Comparison of ENCODE assay signal across 22 cellular contexts in genomic region chr17:8695916-8696415, GRCh38. TPM values are rescaled to one million over a fixed set of nuclear protein-coding genes. Genes with fewer than 3 reads are reported as not detected.
DNase-seq lines count a peak whose midpoint lies in the region; ATAC-seq and TF ChIP-seq lines count a peak whose summit lies in the region.
"Had no signal": no experiment of that assay in that cellular context is flagged by ENCODE, and none has a peak within 500 bp of the region (broad histone marks: within the 10 kb centered on the region; RNA-seq: fewer than 3 reads in every experiment).

No MANE protein-coding gene starts in this region.

- H4K8ac ChIP-seq in H9 (replicated peaks; ENCODE audit: insufficient read length, low read depth, low read length), result peak overlapping the region; percentile 95

- H3K4me3 ChIP-seq in hepatocyte (no peak overlapping the region), thoracic aorta (no peak overlapping the region), endodermal cell (ENCODE audit: low read length) (no peak overlapping the region)
- H3K4me3 ChIP-seq: GM23248 had no signal

- H2AFZ ChIP-seq in H9 (ENCODE audit: low read length) (no peak overlapping the region), hepatocyte (no peak overlapping the region)
- H2AFZ ChIP-seq: GM23248 had no signal

- H3K9me3 ChIP-seq in H9 (ENCODE audit: control insufficient read depth, low read depth, low read length) (no peaks in the 10 kb centered on the region), hepatocyte (ENCODE audit: low read depth) (no peaks in the 10 kb centered on the region), thoracic aorta (no peaks in the 10 kb centered on the region), endodermal cell (ENCODE audit: control insufficient read depth, low read length) (no peaks in the 10 kb centered on the region)

- H3K4me1 Mint-ChIP-seq in H9, result peaks cover 24 to 33% of the 10 kb centered on the region in 2 experiments
- peaks cover 73% of the 10 kb centered on the region for H3K4me1 Mint-ChIP-seq in nephron
- peaks cover 23% of the 10 kb centered on the region for H3K4me1 Mint-ChIP-seq in endodermal cell

- no peak overlapping the region for H3K4me3 Mint-ChIP-seq in H9
- peak overlapping the region in 1 of 3 experiments; percentile 37 for H3K4me3 Mint-ChIP-seq in nephron
- no peak overlapping the region for H3K4me3 Mint-ChIP-seq in endodermal cell
- H3K4me3 Mint-ChIP-seq: CD4-positive, alpha-beta memory T cell had no signal

- no peak overlapping the region for H2AK5ac ChIP-seq in H9 (ENCODE audit: insufficient read length, low read length)

- H4K20me1 ChIP-seq in H9 (ENCODE audit: control insufficient read depth, insufficient read depth, insufficient read length) (no peaks in the 10 kb centered on the region), hepatocyte (ENCODE audit: insufficient read depth, poor library complexity, severe bottlenecking) (no peaks in the 10 kb centered on the region)

- peak overlapping the region; percentile 12 for H4K91ac ChIP-seq in H9 (ENCODE audit: insufficient read length, low read depth, low read length)

- H3K27ac Mint-ChIP-seq in H9, result no peak overlapping the region; a peak in 2 of 7 replicates
- peak overlapping the region; percentile 94 to 99 (median 96) for H3K27ac Mint-ChIP-seq in nephron
- H3K27ac Mint-ChIP-seq in endodermal cell, result no peak overlapping the region
- H3K27ac Mint-ChIP-seq: CD4-positive, alpha-beta memory T cell had no signal

- H2BK120ac ChIP-seq in H9 (ENCODE audit: low read depth, low read length, poor library complexity, severe bottlenecking), result no peak overlapping the region

- H2BK5ac ChIP-seq in H9 (ENCODE audit: insufficient read length, low read length), result no peak overlapping the region

- H3K9ac ChIP-seq in H9 (ENCODE audit: extremely low read depth, insufficient read length, low read length) (no peak overlapping the region), endodermal cell (ENCODE audit: extremely low read depth, low read length, poor library complexity, severe bottlenecking) (no peak overlapping the region)
- H3K9ac ChIP-seq: GM23248 had no signal

- H3K79me2 ChIP-seq in H9 (ENCODE audit: insufficient read depth, low read length) (no peaks in the 10 kb centered on the region), hepatocyte (no peaks in the 10 kb centered on the region)

- H2BK15ac ChIP-seq in H9 (ENCODE audit: low read depth, low read length), result no peak overlapping the region

- H3K18ac ChIP-seq in H9 (ENCODE audit: insufficient read length, low read depth, low read length), result no peak overlapping the region

- H3K27me3 Mint-ChIP-seq in H9 (ENCODE audit: low read depth) (peaks cover 10% of the 10 kb centered on the region), nephron (ENCODE audit: low read depth) (peaks cover 5% of the 10 kb centered on the region), endodermal cell (ENCODE audit: insufficient read depth) (peaks cover 38% of the 10 kb centered on the region)

- H3K14ac ChIP-seq in H9 (ENCODE audit: insufficient read depth, low read length), result no peak overlapping the region

- H3K56ac ChIP-seq in H9 (ENCODE audit: insufficient read length, low read depth, low read length), result no peak overlapping the region

- H3K4me1 ChIP-seq in H9 (ENCODE audit: insufficient read depth, low read length) (peaks cover 15% of the 10 kb centered on the region; the same call in 1 of the 2 replicates), hepatocyte (ENCODE audit: insufficient read depth) (peaks cover 24% of the 10 kb centered on the region), thoracic aorta (ENCODE audit: control insufficient read depth in 1 of 2, low read depth in 2 of 2) (peaks cover 35 to 76% of the 10 kb centered on the region in 2 donors), endodermal cell (ENCODE audit: control insufficient read depth, insufficient read depth, low read length) (peaks cover 7% of the 10 kb centered on the region)

- ATAC-seq in thoracic aorta (ENCODE audit: insufficient number of reproducible peaks, low FRiP score, low read depth) (no peak), HG03045 (IDR thresholded peaks at IDR 0.05; ENCODE audit: unreplicated experiment) (no peak)

- TF ChIP-seq CTCF in H9 (conservative IDR thresholded peaks at IDR 0.05) (no peak), hepatocyte (IDR thresholded peaks at IDR 0.05; ENCODE audit: poor library complexity) (no peak), nephron (IDR thresholded peaks at IDR 0.05; ENCODE audit: unreplicated experiment in 3 of 3) (no peak), thoracic aorta (IDR thresholded peaks at IDR 0.05) (no peak), endodermal cell (conservative IDR thresholded peaks at IDR 0.05) (no peak)

- H3K27ac ChIP-seq in H9 (ENCODE audit: insufficient read length, low read depth, low read length), result no peak overlapping the region
- peak overlapping the region; percentile 88 for H3K27ac ChIP-seq in hepatocyte
- peak overlapping the region; percentile 98 to 99 for H3K27ac ChIP-seq in thoracic aorta
- no peak overlapping the region for H3K27ac ChIP-seq in endodermal cell (ENCODE audit: low read depth, low read length)
- H3K27ac ChIP-seq: GM23248 had no signal

- H4K5ac ChIP-seq in H9 (ENCODE audit: insufficient read length, low read depth, low read length), result no peak overlapping the region

- no peaks in the 10 kb centered on the region for H3K27me3 ChIP-seq in H9 (ENCODE audit: insufficient read depth, low read length)
- no peaks in the 10 kb centered on the region for H3K27me3 ChIP-seq in hepatocyte
- H3K27me3 ChIP-seq in thoracic aorta (replicated peaks; ENCODE audit: insufficient read depth), result no peaks in the 10 kb centered on the region
- peaks cover 10% of the 10 kb centered on the region for H3K27me3 ChIP-seq in endodermal cell (ENCODE audit: control insufficient read depth, insufficient read depth, low read length, poor library complexity, severe bottlenecking)

- H3K4me2 ChIP-seq in H9 (ENCODE audit: insufficient read depth, insufficient read length, low read length), result no peak overlapping the region
- no peak overlapping the region for H3K4me2 ChIP-seq in hepatocyte

- H3K36me3 Mint-ChIP-seq in H9 (ENCODE audit: insufficient read depth in 1 of 3, low read depth in 3 of 3) (no peaks in the 10 kb centered on the region), nephron (ENCODE audit: low read depth) (no peaks in the 10 kb centered on the region), endodermal cell (ENCODE audit: low read depth) (no peaks in the 10 kb centered on the region)
- H3K36me3 Mint-ChIP-seq: CD4-positive, alpha-beta memory T cell had no signal

- no peak overlapping the region for H3K23ac ChIP-seq in H9 (ENCODE audit: insufficient read length, low read depth, low read length)

- H3K4ac ChIP-seq in H9 (ENCODE audit: low read depth, low read length), result no peak overlapping the region

- H3K9me3 Mint-ChIP-seq in H9, result no peaks in the 10 kb centered on the region; a peak in 2 of 5 replicates
- H3K9me3 Mint-ChIP-seq in nephron, result no peaks in the 10 kb centered on the region
- H3K9me3 Mint-ChIP-seq in endodermal cell, result no peaks in the 10 kb centered on the region

- H2BK20ac ChIP-seq in H9 (ENCODE audit: low read depth, low read length, poor library complexity, severe bottlenecking), result no peak overlapping the region

- no peak overlapping the region for H2BK12ac ChIP-seq in H9 (ENCODE audit: insufficient read length, low read depth, low read length)

- no peaks in the 10 kb centered on the region for H3K9me2 ChIP-seq in hepatocyte (replicated peaks; ENCODE audit: insufficient read depth)

- no peak overlapping the region for H3T11ph ChIP-seq in H9 (ENCODE audit: low read length)

- H3K23me2 ChIP-seq in H9 (ENCODE audit: insufficient read length, low read depth, low read length, poor library complexity, severe bottlenecking), result peaks cover 3% of the 10 kb centered on the region

- WGBS in H9 (ENCODE audit: extremely low coverage, insufficient read length, low lambda C conversion rate), result no CpG with 5 or more reads among the region's 4 CpGs
- WGBS in hepatocyte (ENCODE audit: low lambda C conversion rate, missing lambda C conversion rate), result 92% methylated on average over 4 of the region's 4 CpGs
- 94 to 95% methylated on average over 3 to 4 of the region's 4 CpGs for WGBS in endodermal cell (ENCODE audit: insufficient coverage in 1 of 2, insufficient read length in 1 of 2), 2 experiments

- H3K36me3 ChIP-seq in hepatocyte (replicated peaks; ENCODE audit: insufficient read depth, low read depth) (no peaks in the 10 kb centered on the region), thoracic aorta (no peaks in the 10 kb centered on the region), endodermal cell (ENCODE audit: control insufficient read depth, insufficient read depth, low read length) (no peaks in the 10 kb centered on the region)

- DNase-seq in H9, result peak; percentile 15
- no peak for DNase-seq in hepatocyte (ENCODE audit: low spot score)
- DNase-seq in thoracic aorta (ENCODE audit: low spot score), result no peak
- DNase-seq in NK-92 treated with Interleukin-12 subunit alpha and Interleukin-12 subunit beta, amount 100 ng/mL, for 24 hours (lab: John Stamatoyannopoulos, UW), result no peak
- DNase-seq in endodermal cell, result no peak
- no peak for DNase-seq in COLO668 (lab: John Stamatoyannopoulos, UW; ENCODE audit: unreplicated experiment)
- DNase-seq: CD4-positive, alpha-beta memory T cell; DMS79 treated with DMSO at 0.1 percent for 48 hours; GM23248; Karpas-422; MM.1S; NCI-H1092 treated with DMSO at 0.1 percent for 48 hours; NCI-H187; NCI-H345; NCI-H69; OCI-M1; SHP77 treated with DMSO at 0.1 percent for 48 hours had no signal

- no peaks in the 10 kb centered on the region for H3K79me1 ChIP-seq in H9 (ENCODE audit: insufficient read depth, low read depth, low read length, poor library complexity, severe bottlenecking)

RNA-seq across cellular contexts. Expression of gene CCDC42, which starts 48.7 kb away (rescaled TPM):
- total RNA-seq in H9 (2021), result not detected in 2 replicates
- total RNA-seq in hepatocyte, result 0.53 TPM in 1 of 2 replicates, not detected in the other
- 1.7 and 3.2 TPM in 2 replicates for polyA plus RNA-seq in hepatocyte
- not detected for total RNA-seq in thoracic aorta
- total RNA-seq in endodermal cell, result not detected
- not detected for polyA plus RNA-seq in endodermal cell (2013, experiment 1 of 2)
- polyA plus RNA-seq in endodermal cell (2013, experiment 2 of 2), result 0.21 TPM
- total RNA-seq: A172, GM23248, RPMI7951 had no signal
- polyA plus RNA-seq: BJ; CD4-positive, alpha-beta memory T cell; GM23248 had no signal

Comparison
In these comparisons a context has a peak if more than half of its experiments do, and no peak if none do; other contexts are left out.
1. H3K27ac ChIP-seq: peak in hepatocyte (single experiment) and thoracic aorta (2 of 2); none in H9 (single experiment) and endodermal cell (single experiment).
2. H3K27ac Mint-ChIP-seq: peak in nephron (3 of 3); none in H9 (0 of 3) and endodermal cell (single experiment).